In the genomic region with DNA sequence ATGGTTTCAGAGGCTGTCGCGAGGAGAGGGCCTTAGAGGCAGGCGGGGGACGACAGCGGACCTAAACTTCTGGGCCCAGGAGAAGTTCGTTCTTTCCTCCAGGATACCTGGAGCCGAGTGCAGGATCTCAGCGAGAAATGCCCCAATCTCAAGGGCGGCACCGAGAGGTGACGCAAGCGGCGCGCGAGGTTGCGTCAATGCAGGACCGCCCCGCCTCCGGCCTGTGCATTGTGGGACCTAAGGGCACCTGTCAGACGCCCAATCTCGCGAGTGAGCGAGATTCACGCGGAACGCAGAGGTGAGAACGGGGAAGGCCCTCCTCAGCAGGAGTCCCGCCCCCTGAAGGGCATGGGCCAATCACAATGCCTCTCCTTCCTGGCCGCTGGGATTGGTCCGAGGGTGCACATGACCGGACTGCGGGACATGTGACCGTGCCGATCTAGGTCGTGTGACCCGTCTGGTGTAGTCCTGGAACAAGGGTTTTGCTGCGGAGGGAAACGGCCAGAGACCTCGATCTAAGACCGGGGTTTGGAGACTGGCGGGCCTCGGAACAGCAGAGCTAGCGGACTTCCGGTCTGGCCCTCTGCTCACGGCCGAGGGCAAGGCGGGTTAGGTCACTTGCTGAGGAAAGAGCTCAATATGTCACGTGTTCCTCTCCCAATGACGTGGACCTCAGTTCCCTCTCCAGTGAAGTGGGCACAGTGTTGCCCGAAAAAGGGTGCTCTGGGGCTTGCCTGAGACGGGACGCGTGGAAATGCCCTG, we compare ENCODE assay signal across 8 cellular contexts. TPM values are rescaled to one million over a fixed set of nuclear protein-coding genes. Genes with fewer than 3 reads are reported as not detected.
DNase-seq lines count a peak whose midpoint lies in the region; ATAC-seq and TF ChIP-seq lines count a peak whose summit lies in the region.

No MANE protein-coding gene starts in this region.

- peak overlapping the region; percentile 83 for H3K4me3 ChIP-seq in PC-9

- peak overlapping the region; percentile 95 for H3K4me3 Mint-ChIP-seq in activated T-cell treated with anti-CD3 and anti-CD28 coated beads, Interleukin-2, amount 50 U/mL, for 4 hours

- H3K4me1 ChIP-seq in PC-9 (replicated peaks; ENCODE audit: insufficient read depth): peaks cover 20% of the 10 kb centered on the region

- ATAC-seq in GM21723 (IDR thresholded peaks at IDR 0.05; ENCODE audit: unreplicated experiment): peak; percentile 95
- peak; percentile 98 for ATAC-seq in activated T-cell treated with anti-CD3 and anti-CD28 coated beads, Interleukin-2, amount 50 U/mL, for 4 hours

- no peaks in the 10 kb centered on the region for H3K9me2 ChIP-seq in PC-9 (ENCODE audit: insufficient read depth)

- TF ChIP-seq CTCF in PC-9 (conservative IDR thresholded peaks at IDR 0.05): no peak

- peaks cover 13% of the 10 kb centered on the region for H3K4me1 Mint-ChIP-seq in activated T-cell treated with anti-CD3 and anti-CD28 coated beads, Interleukin-2, amount 50 U/mL, for 4 hours (ENCODE audit: low read depth)

- no peaks in the 10 kb centered on the region for H3K9me3 ChIP-seq in PC-9 (ENCODE audit: insufficient read depth, low read depth)

- TF ChIP-seq POLR2A in erythroblast (IDR thresholded peaks at IDR 0.05; ENCODE audit: low read length): peak; percentile 99

- in situ Hi-C loops in KBM-7 (cut with MboI; ENCODE audit: low pct_unique_long_range_greater_than_20kb, low sequenced_read_pairs): no loop called here

- intact Hi-C loops in PC-9 (cut with micrococcal nuclease; ENCODE audit: unreplicated experiment): loop anchor here (1.0 to 5.0 kb wide), 8 partner anchors 16 to 241 kb away; a partner anchor contains a TSS

- peaks cover 24% of the 10 kb centered on the region for H3K79me2 ChIP-seq in PC-9 (ENCODE audit: low read depth)

- peak overlapping the region; percentile 97 for H3K4me2 ChIP-seq in PC-9

- H4K20me1 ChIP-seq in PC-9 (ENCODE audit: insufficient read depth): no peaks in the 10 kb centered on the region

- peaks cover 31% of the 10 kb centered on the region for H3K27me3 Mint-ChIP-seq in activated T-cell treated with anti-CD3 and anti-CD28 coated beads, Interleukin-2, amount 50 U/mL, for 4 hours (ENCODE audit: low read depth)

- H3K27ac ChIP-seq in PC-9: peak overlapping the region; percentile 93

- DNase-seq in DMS53 treated with DMSO at 0.1 percent for 48 hours (lab: John Stamatoyannopoulos, UW; ENCODE audit: unreplicated experiment): peak; percentile 95
- peak; percentile 100 for DNase-seq in KBM-7
- DNase-seq in PC-9: peak; percentile 100
- peak; percentile 99 for DNase-seq in activated T-cell treated with anti-CD3 and anti-CD28 coated beads, Interleukin-2, amount 50 U/mL, for 4 hours
- peak; percentile 100 for DNase-seq in erythroblast (lab: John Stamatoyannopoulos, UW)
- peak; percentile 100 for DNase-seq in mucosa of gallbladder (ENCODE audit: low spot score)
- DNase-seq in stimulated activated CD8-positive, alpha-beta memory T cell treated with anti-CD3 and anti-CD28 coated beads, Interleukin-4, amount 100 ng/mL, for 24 hours (ENCODE audit: low read depth): peak; percentile 99

- H3K9me3 Mint-ChIP-seq in activated T-cell treated with anti-CD3 and anti-CD28 coated beads, Interleukin-2, amount 50 U/mL, for 4 hours: no peaks in the 10 kb centered on the region

- peaks cover 49% of the 10 kb centered on the region for H3F3A ChIP-seq in PC-9 (ENCODE audit: insufficient read depth, low read depth)

- H2AFZ ChIP-seq in PC-9: peak overlapping the region; percentile 85

- POLR2A ChIA-PET in PC-9 (lab: Charles Lee; ENCODE audit: unreplicated experiment): interaction anchor here (0.5 to 0.7 kb wide), 8 partner anchors 15 to 1180 kb away, joined by 3 to 25 read pairs (median 4); no protein-coding TSS in a partner anchor

- no peaks in the 10 kb centered on the region for H3K36me3 ChIP-seq in PC-9 (ENCODE audit: low read depth)

- no peaks in the 10 kb centered on the region for H3K27me3 ChIP-seq in PC-9 (ENCODE audit: insufficient read depth, low read depth)

- BruUV-seq in PC-9 (replicated peaks; lab: Mats Ljungman, UMichigan): no TSS peak

- CTCF ChIA-PET in PC-9 (lab: Charles Lee): interaction anchor here (0.6 to 1.8 kb wide), 5 partner anchors 10 to 241 kb away, joined by 3 to 7 read pairs (median 5); no protein-coding TSS in a partner anchor

- H3K36me3 Mint-ChIP-seq in activated T-cell treated with anti-CD3 and anti-CD28 coated beads, Interleukin-2, amount 50 U/mL, for 4 hours (ENCODE audit: insufficient read depth): no peaks in the 10 kb centered on the region

RNA-seq across cellular contexts. Expression of a gene that starts 16.3 kb away (rescaled TPM):
- 1,203 and 1,268 TPM in 2 replicates for total RNA-seq in PC-9 (2021)
- total RNA-seq in activated T-cell treated with anti-CD3 and anti-CD28 coated beads, Interleukin-2, amount 50 U/mL, for 4 hours: 100 to 1,000 TPM; 198 to 211 (median 204) TPM
- total RNA-seq in mucosa of gallbladder: 485 TPM

Comparison
In these comparisons a context has a peak if more than half of its experiments do, and no peak if none do; other contexts are left out.
1. Peak in every context shown above with its lines: DNase-seq, ATAC-seq, H3K4me3 ChIP-seq and H3K27ac ChIP-seq.